Comparison of ENCODE assay signal across 1 cellular context in genomic region chr13:49234741-49235140, GRCh38.
TF ChIP-seq lines count a peak whose summit lies in the region.

No MANE protein-coding gene starts in this region.

TF ChIP-seq in HepG2, 621 proteins besides CTCF, POLR2A, EP300 and RAD21:
- TF ChIP-seq NR2C2 (CRISPR knock-in tag; IDR thresholded peaks at IDR 0.05; ENCODE audit: borderline replicate concordance) (no peak), KLF9 (CRISPR knock-in tag; IDR thresholded peaks at IDR 0.05; ENCODE audit: low read depth) (no peak), NR2F1 (CRISPR knock-in tag; IDR thresholded peaks at IDR 0.05) (no peak), THRA (CRISPR knock-in tag; IDR thresholded peaks at IDR 0.05; ENCODE audit: borderline replicate concordance) (no peak), ZNF207 (IDR thresholded peaks at IDR 0.05; ENCODE audit: borderline replicate concordance) (no peak), NFIC (IDR thresholded peaks at IDR 0.05; ENCODE audit: low read length) (no peak), MEIS1 (CRISPR knock-in tag; IDR thresholded peaks at IDR 0.05; ENCODE audit: borderline replicate concordance) (no peak), YEATS4 (CRISPR knock-in tag; IDR thresholded peaks at IDR 0.05; ENCODE audit: borderline replicate concordance) (no peak), RARA (CRISPR knock-in tag; IDR thresholded peaks at IDR 0.05) (no peak)
